Comparison of ENCODE assay signal across 17 cellular contexts in the genomic region with DNA sequence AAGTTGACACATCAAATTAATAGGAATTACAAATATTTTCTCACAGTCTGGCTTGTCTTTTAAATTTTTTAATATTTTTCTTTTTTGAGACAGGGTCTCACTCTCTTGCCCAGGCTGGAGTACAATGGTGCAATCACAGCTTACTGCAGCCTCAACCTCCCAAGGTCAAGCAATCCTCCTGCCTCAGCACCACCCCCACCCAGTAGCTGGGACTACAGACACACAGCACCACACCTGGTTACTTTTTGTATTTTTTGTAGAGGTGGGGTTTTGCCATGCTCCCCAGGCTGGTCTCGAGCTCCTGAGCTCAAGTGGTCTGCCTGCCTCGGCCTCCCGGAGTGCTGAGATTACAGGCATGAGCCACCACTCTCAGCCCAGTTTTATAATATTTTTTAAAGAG.
"Had no signal": no experiment of that assay in that cellular context is flagged by ENCODE, and none has a peak within 500 bp of the region (broad histone marks: within the 10 kb centered on the region; RNA-seq: fewer than 3 reads in every experiment).

No MANE protein-coding gene starts in this region.

- H3K27me3 ChIP-seq: ascending aorta, breast epithelium, gastroesophageal sphincter, heart right ventricle, pancreas, tibial nerve, uterus had no signal

- H3K4me1 ChIP-seq: ascending aorta, breast epithelium, uterus had no signal

- H3K9me3 ChIP-seq: ascending aorta, breast epithelium, gastroesophageal sphincter, heart right ventricle, pancreas, tibial nerve, uterus had no signal

- H3K36me3 Mint-ChIP-seq: naive B cell; stimulated activated memory B cell treated with anti-CD40 and anti-IgM and Interleukin-4, amounts not matched to agents 10 μg/mL and 1 μg/mL and 100 μg/mL, for 72 hours had no signal

- ATAC-seq: gastroesophageal sphincter; heart right ventricle; left lobe of liver; stimulated activated memory B cell treated with anti-CD40 and anti-IgM and Interleukin-4, amounts not matched to agents 10 μg/mL and 1 μg/mL and 100 μg/mL, for 72 hours had no signal

- H3K36me3 ChIP-seq: ascending aorta, breast epithelium, gastroesophageal sphincter, heart right ventricle, pancreas, tibial nerve, uterus had no signal

- H3K4me3 ChIP-seq: ascending aorta, breast epithelium, gastroesophageal sphincter, heart right ventricle, pancreas, tibial nerve, uterus had no signal

- H3K4me1 Mint-ChIP-seq: naive B cell had no signal

- DNase-seq: activated CD4-positive, alpha-beta T cell treated with anti-CD3 and anti-CD28 coated beads, Interleukin-2, amount 50 U/mL, for 1 hour; activated CD8-positive, alpha-beta memory T cell treated with anti-CD3 and anti-CD28 coated beads for 24 hours; activated naive CD4-positive, alpha-beta T cell treated with Interleukin-2 at 50 U/mL for 16 hours; cerebellar nuclear complex; heart right ventricle; naive B cell; stimulated activated CD4-positive, alpha-beta T cell treated with anti-CD3 and anti-CD28 coated beads, Interleukin-2, amount 100 ng/mL, for 48 hours; uterus had no signal

- H3K27me3 Mint-ChIP-seq: naive B cell; stimulated activated memory B cell treated with anti-CD40 and anti-IgM and Interleukin-4, amounts not matched to agents 10 μg/mL and 1 μg/mL and 100 μg/mL, for 72 hours had no signal

- H3K27ac Mint-ChIP-seq: naive B cell; stimulated activated memory B cell treated with anti-CD40 and anti-IgM and Interleukin-4, amounts not matched to agents 10 μg/mL and 1 μg/mL and 100 μg/mL, for 72 hours; T-helper 2 cell treated with Interferon-gamma antibody and Interleukin-4, amounts not matched to agents 5 μg/mL and 100 μg/mL, for 36 hours had no signal

- H3K4me3 Mint-ChIP-seq: naive B cell; stimulated activated memory B cell treated with anti-CD40 and anti-IgM and Interleukin-4, amounts not matched to agents 10 μg/mL and 1 μg/mL and 100 μg/mL, for 72 hours; T-helper 2 cell treated with Interferon-gamma antibody and Interleukin-4, amounts not matched to agents 5 μg/mL and 100 μg/mL, for 36 hours had no signal

- FAIRE-seq: islet of Langerhans, pancreas had no signal

- H3K9me3 Mint-ChIP-seq: naive B cell; stimulated activated memory B cell treated with anti-CD40 and anti-IgM and Interleukin-4, amounts not matched to agents 10 μg/mL and 1 μg/mL and 100 μg/mL, for 72 hours; T-helper 2 cell treated with Interferon-gamma antibody and Interleukin-4, amounts not matched to agents 5 μg/mL and 100 μg/mL, for 36 hours had no signal

- H3K27ac ChIP-seq: ascending aorta, breast epithelium, heart right ventricle had no signal
